Comparison of ENCODE assay signal across 16 cellular contexts in genomic region chrX:1322393-1322792, GRCh38. TPM values are rescaled to one million over a fixed set of nuclear protein-coding genes. Genes with fewer than 3 reads are reported as not detected.
DNase-seq lines count a peak whose midpoint lies in the region; ATAC-seq, FAIRE-seq and TF ChIP-seq lines count a peak whose summit lies in the region.
"Had no signal": no experiment of that assay in that cellular context is flagged by ENCODE, and none has a peak within 500 bp of the region (broad histone marks: within the 10 kb centered on the region; RNA-seq: fewer than 3 reads in every experiment).

No MANE protein-coding gene starts in this region.

- H3K4me3 ChIP-seq in transverse colon = no peak overlapping the region
- H3K4me3 ChIP-seq in mammary epithelial cell (replicated peaks in 1 of 3; ENCODE audit: insufficient read depth in 1 of 3, low read depth in 2 of 3, low read length in 3 of 3) = no peak overlapping the region
- H3K4me3 ChIP-seq: Peyer's patch had no signal

- H3K4me2 ChIP-seq in mammary epithelial cell (ENCODE audit: insufficient read depth, low read depth, low read length) = no peak overlapping the region
- H3K4me2 ChIP-seq: KMS-11 had no signal

- peak; percentile 41 to 50 for DNase-seq in stimulated activated CD4-positive, alpha-beta T cell treated with anti-CD3 and anti-CD28 coated beads, Interleukin-15, amount 100 ng/mL, for 48 hours (ENCODE audit: low read depth in 2 of 2)
- DNase-seq in stimulated activated CD4-positive, alpha-beta T cell treated with anti-CD3 and anti-CD28 coated beads, Interleukin-4, amount 100 ng/mL, for 4 hours = no peak
- DNase-seq in SIG-M5 (lab: John Stamatoyannopoulos, UW) = peak; percentile 9
- DNase-seq in activated naive CD8-positive, alpha-beta T cell treated with anti-CD3 and anti-CD28 coated beads for 36 hours = peak; percentile 51
- peak; percentile 9 for DNase-seq in urothelium cell line (ENCODE audit: low spot score)
- DNase-seq in transverse colon = no peak
- DNase-seq in mammary epithelial cell = no peak
- DNase-seq: amniotic stem cell, BE2C, cerebellar nuclear complex, foreskin melanocyte, NCI-H1694 treated with DMSO at 0.1 percent for 48 hours, Peyer's patch had no signal

- WGBS in transverse colon (ENCODE audit: low coverage in 1 of 2), 2 donors = 70% methylated on average over 9 of the region's 9 CpGs; no CpG with 5 or more reads in 1 of the 2 donors
- WGBS in mammary epithelial cell (ENCODE audit: low coverage, missing lambda C conversion rate) = 76% methylated on average over 9 of the region's 9 CpGs

- BruUV-seq in mammary epithelial cell (replicated peaks; lab: Mats Ljungman, UMichigan) = no TSS peak

- TF ChIP-seq CTCF in transverse colon (IDR thresholded peaks at IDR 0.05) (no peak), mammary epithelial cell (conservative IDR thresholded peaks at IDR 0.05 in 1 of 2, IDR thresholded peaks at IDR 0.05 in 1 of 2; ENCODE audit: extremely low read depth in 1 of 2, insufficient read depth in 1 of 2, low read depth in 1 of 2, low read length in 2 of 2) (no peak)

- H3K9me3 Mint-ChIP-seq in activated naive CD8-positive, alpha-beta T cell treated with anti-CD3 and anti-CD28 coated beads for 36 hours = no peaks in the 10 kb centered on the region

- H3K4me1 ChIP-seq in transverse colon (no peaks in the 10 kb centered on the region), mammary epithelial cell (ENCODE audit: insufficient read depth, low read length) (no peaks in the 10 kb centered on the region)
- H3K4me1 ChIP-seq: BE2C, Peyer's patch had no signal

- H3K27me3 Mint-ChIP-seq in activated naive CD8-positive, alpha-beta T cell treated with anti-CD3 and anti-CD28 coated beads for 36 hours = peaks cover 34% of the 10 kb centered on the region

- in situ Hi-C loops in transverse colon (cut with MboI; ENCODE audit: low pct_ligation_motif_present in 1 of 4, low pct_unique_long_range_greater_than_20kb in 1 of 4, low sequenced_read_pairs in 3 of 4) = no loop called here
- in situ Hi-C loops in mammary epithelial cell (cut with MboI; ENCODE audit: low sequenced_read_pairs in 2 of 2) = no loop called here

- dilution Hi-C loops in mammary epithelial cell (cut with HindIII; ENCODE audit: low sequenced_read_pairs) = no loop called here

- H3K4me3 Mint-ChIP-seq in activated naive CD8-positive, alpha-beta T cell treated with anti-CD3 and anti-CD28 coated beads for 36 hours = peak overlapping the region; percentile 37

- no peaks in the 10 kb centered on the region for H3K27me3 ChIP-seq in transverse colon
- H3K27me3 ChIP-seq in mammary epithelial cell (ENCODE audit: insufficient read depth, low read length) = no peaks in the 10 kb centered on the region
- H3K27me3 ChIP-seq: BE2C, Peyer's patch had no signal

- H3K27ac Mint-ChIP-seq in activated naive CD8-positive, alpha-beta T cell treated with anti-CD3 and anti-CD28 coated beads for 36 hours = no peak overlapping the region

- no peak overlapping the region for H3K9ac ChIP-seq in mammary epithelial cell (ENCODE audit: insufficient read depth, low read length)
- H3K9ac ChIP-seq: KMS-11 had no signal

- TF ChIP-seq EP300 in transverse colon (IDR thresholded peaks at IDR 0.05; ENCODE audit: low read depth) = no peak

- H3K79me2 ChIP-seq in mammary epithelial cell (ENCODE audit: insufficient read depth, low read length) = no peaks in the 10 kb centered on the region

- H3K36me3 Mint-ChIP-seq in activated naive CD8-positive, alpha-beta T cell treated with anti-CD3 and anti-CD28 coated beads for 36 hours = no peaks in the 10 kb centered on the region

- H3K27ac ChIP-seq in transverse colon = no peak overlapping the region
- H3K27ac ChIP-seq in mammary epithelial cell (ENCODE audit: insufficient read depth, low read depth, low read length) = no peak overlapping the region
- H3K27ac ChIP-seq: KMS-11, Peyer's patch had no signal

- H2AFZ ChIP-seq in mammary epithelial cell (ENCODE audit: low read depth, low read length) = no peak overlapping the region

- peaks cover 9% of the 10 kb centered on the region for H3K4me1 Mint-ChIP-seq in activated naive CD8-positive, alpha-beta T cell treated with anti-CD3 and anti-CD28 coated beads for 36 hours

- H3K36me3 ChIP-seq in transverse colon (no peaks in the 10 kb centered on the region), mammary epithelial cell (ENCODE audit: insufficient read depth, low read length) (no peaks in the 10 kb centered on the region)
- H3K36me3 ChIP-seq: BE2C, Peyer's patch had no signal

- FAIRE-seq in urothelium cell line (lab: Jason Lieb, UNC) = no peak

- ATAC-seq in GM19455 (IDR thresholded peaks at IDR 0.05; ENCODE audit: unreplicated experiment) = no peak

- CTCF ChIA-PET in mammary epithelial cell (lab: Charles Lee; ENCODE audit: low non-redundant PET) = no interaction called here

- no peaks in the 10 kb centered on the region for H4K20me1 ChIP-seq in mammary epithelial cell (ENCODE audit: insufficient read depth, low read length)

- no peaks in the 10 kb centered on the region for H3K9me3 ChIP-seq in transverse colon
- peaks cover 5% of the 10 kb centered on the region for H3K9me3 ChIP-seq in mammary epithelial cell (replicated peaks; ENCODE audit: insufficient read depth, low read length)
- H3K9me3 ChIP-seq: BE2C had no signal

- intact Hi-C loops in transverse colon (cut with DNase I; ENCODE audit: low total_unique reads) (no loop called here), mammary epithelial cell (cut with micrococcal nuclease) (no loop called here)

- TF ChIP-seq POLR2A in transverse colon (IDR thresholded peaks at IDR 0.05) = no peak

RNA-seq across cellular contexts. Expression of gene IL3RA, which starts 14.2 kb away (rescaled TPM):
- total RNA-seq in activated naive CD8-positive, alpha-beta T cell treated with anti-CD3 and anti-CD28 coated beads for 36 hours = under 1 TPM in 1 of 2 experiments, not detected in 1; 0.29 TPM
- total RNA-seq in transverse colon (10 to 100 TPM in 1 of 4 donors, 1 to 10 TPM in 3; 3.0 to 11.1 (median 5.8) TPM), mammary epithelial cell (not detected)
- polyA plus RNA-seq in mammary epithelial cell = not detected
- polyA minus RNA-seq in mammary epithelial cell = not detected
- polyA plus RNA-seq: neural cell had no signal

RNA-seq across cellular contexts. Expression of gene CSF2RA, which starts 53.8 kb away (rescaled TPM):
- total RNA-seq in activated naive CD8-positive, alpha-beta T cell treated with anti-CD3 and anti-CD28 coated beads for 36 hours = not detected
- 1 to 10 TPM in 3 of 4 donors, under 1 TPM in 1; 0.80 to 7.1 (median 4.1) TPM for total RNA-seq in transverse colon
- total RNA-seq in mammary epithelial cell = not detected
- polyA plus RNA-seq in mammary epithelial cell = not detected
- polyA minus RNA-seq in mammary epithelial cell = not detected

Comparison
In these comparisons a context has a peak if more than half of its experiments do, and no peak if none do; other contexts are left out.
1. DNase-seq: peak in stimulated activated CD4-positive, alpha-beta T cell treated with anti-CD3 and anti-CD28 coated beads, Interleukin-15, amount 100 ng/mL, for 48 hours (2 of 2), SIG-M5 (single experiment), activated naive CD8-positive, alpha-beta T cell treated with anti-CD3 and anti-CD28 coated beads for 36 hours (single experiment) and urothelium cell line (single experiment); none in stimulated activated CD4-positive, alpha-beta T cell treated with anti-CD3 and anti-CD28 coated beads, Interleukin-4, amount 100 ng/mL, for 4 hours (0 of 2), transverse colon (single experiment) and mammary epithelial cell (single experiment).